In the genomic region with DNA sequence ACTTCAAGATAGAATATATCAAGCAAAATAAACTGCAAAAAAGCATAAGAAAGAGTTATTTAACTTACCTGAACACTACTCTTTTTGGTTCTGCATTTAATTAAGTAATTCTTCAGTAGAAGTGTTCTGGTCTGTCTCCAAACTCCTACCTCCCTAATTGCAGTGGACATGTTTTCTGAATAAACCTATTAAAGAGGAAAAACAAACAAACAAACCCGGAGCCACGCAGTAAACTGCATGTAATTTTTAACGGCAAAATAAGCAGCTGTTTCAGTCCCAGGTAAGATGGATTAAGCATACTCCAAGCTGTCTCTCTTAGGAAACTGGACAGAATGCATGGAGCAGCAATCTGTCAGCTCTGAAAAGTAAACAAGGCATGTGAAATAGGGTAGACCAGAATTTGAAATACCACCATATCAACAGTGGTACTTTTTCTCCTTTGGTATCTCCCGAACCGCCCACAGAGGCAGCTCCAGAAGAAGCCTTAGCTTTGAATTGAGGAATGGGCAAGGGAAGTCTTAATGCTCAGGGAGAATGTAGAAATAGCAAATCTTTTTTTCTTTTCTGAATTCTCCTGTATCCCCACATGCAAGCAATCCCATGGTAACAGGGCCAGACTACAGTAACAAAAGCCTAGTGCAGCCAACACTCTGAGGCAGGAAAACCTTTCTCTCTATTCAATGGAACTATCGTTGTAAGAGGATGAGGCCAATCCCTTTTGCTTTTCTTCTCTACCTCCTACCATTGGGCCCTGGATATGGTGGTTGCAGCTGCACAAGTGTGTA, we compare ENCODE assay signal across 13 cellular contexts. TPM values are rescaled to one million over a fixed set of nuclear protein-coding genes. Genes with fewer than 3 reads are reported as not detected.
DNase-seq lines count a peak whose midpoint lies in the region; ATAC-seq and TF ChIP-seq lines count a peak whose summit lies in the region.
"Had no signal": no experiment of that assay in that cellular context is flagged by ENCODE, and none has a peak within 500 bp of the region (broad histone marks: within the 10 kb centered on the region; RNA-seq: fewer than 3 reads in every experiment).

No MANE protein-coding gene starts in this region.

- H3K4me3 Mint-ChIP-seq in progenitor cell of endocrine pancreas (ENCODE audit: low read depth), result no peak overlapping the region
- H3K4me3 Mint-ChIP-seq: activated naive CD8-positive, alpha-beta T cell; CD8-positive, alpha-beta memory T cell had no signal

- no peaks in the 10 kb centered on the region for H3K9me3 Mint-ChIP-seq in progenitor cell of endocrine pancreas (ENCODE audit: low read depth)
- H3K9me3 Mint-ChIP-seq: CD8-positive, alpha-beta memory T cell had no signal

- H3K27ac Mint-ChIP-seq in progenitor cell of endocrine pancreas, result peak overlapping the region; percentile 59
- H3K27ac Mint-ChIP-seq: activated naive CD8-positive, alpha-beta T cell; CD8-positive, alpha-beta memory T cell had no signal

- H3K27me3 Mint-ChIP-seq in progenitor cell of endocrine pancreas, result no peaks in the 10 kb centered on the region
- H3K27me3 Mint-ChIP-seq: activated naive CD8-positive, alpha-beta T cell; CD8-positive, alpha-beta memory T cell had no signal

- DNase-seq in LNCaP clone FGC (ENCODE audit: low read depth) (peak; percentile 38), NCI-H524 (lab: John Stamatoyannopoulos, UW) (peak; percentile 84 to 93), ecto neural progenitor cell (ENCODE audit: low spot score) (peak; percentile 49), progenitor cell of endocrine pancreas (ENCODE audit: low spot score, unreplicated experiment) (no peak), GM10266 (ENCODE audit: extremely low spot score) (no peak), mesenteric fat pad (ENCODE audit: low spot score) (no peak)
- no peak for DNase-seq in activated naive CD4-positive, alpha-beta T cell treated with anti-CD3 and anti-CD28 coated beads, Interleukin-2, amount 50 U/mL, for 16 hours
- DNase-seq: CD8-positive, alpha-beta memory T cell; MM.1S; testis had no signal

- H3K4me1 Mint-ChIP-seq in progenitor cell of endocrine pancreas (ENCODE audit: low read depth), result peaks cover 11% of the 10 kb centered on the region

- H3K4me3 ChIP-seq in LNCaP clone FGC (ENCODE audit: low read depth, low read length), result no peak overlapping the region
- H3K4me3 ChIP-seq: skin epidermis, testis had no signal

- H3K36me3 Mint-ChIP-seq in progenitor cell of endocrine pancreas (ENCODE audit: insufficient read depth), result no peaks in the 10 kb centered on the region

- TF ChIP-seq CTCF in LNCaP clone FGC (IDR thresholded peaks at IDR 0.05; ENCODE audit: control insufficient read depth, extremely low read depth, insufficient read depth), result no peak
- TF ChIP-seq CTCF in progenitor cell of endocrine pancreas (IDR thresholded peaks at IDR 0.05; ENCODE audit: unreplicated experiment), result no peak
- no peak for TF ChIP-seq CTCF in GM10266 (IDR thresholded peaks at IDR 0.05; ENCODE audit: control insufficient read depth, insufficient read depth, low read depth, missing control alignments)

- ATAC-seq in GM21528 (IDR thresholded peaks at IDR 0.05; ENCODE audit: low FRiP score, unreplicated experiment), result no peak

RNA-seq across cellular contexts. Expression of a gene that starts 12.5 kb away (rescaled TPM):
- 10.9 and 12.7 TPM in 2 replicates for total RNA-seq in progenitor cell of endocrine pancreas
- 73.8 TPM for total RNA-seq in mesenteric fat pad

Comparison
In these comparisons a context has a peak if more than half of its experiments do, and no peak if none do; other contexts are left out.
1. DNase-seq: peak in LNCaP clone FGC (single experiment), NCI-H524 (2 of 2) and ecto neural progenitor cell (single experiment); none in progenitor cell of endocrine pancreas (single experiment), GM10266 (single experiment), activated naive CD4-positive, alpha-beta T cell treated with anti-CD3 and anti-CD28 coated beads, Interleukin-2, amount 50 U/mL, for 16 hours (single experiment) and mesenteric fat pad (single experiment).